Comparison of ENCODE assay signal across 5 cellular contexts in genomic region chr5:34030585-34030984, GRCh38. TPM values are rescaled to one million over a fixed set of nuclear protein-coding genes. Genes with fewer than 3 reads are reported as not detected.
"Had no signal": no experiment of that assay in that cellular context is flagged by ENCODE, and none has a peak within 500 bp of the region (broad histone marks: within the 10 kb centered on the region; RNA-seq: fewer than 3 reads in every experiment).

No MANE protein-coding gene starts in this region.

RNA-seq across cellular contexts. Expression of gene SLC45A2, which starts 46.1 kb away (rescaled TPM):
- total RNA-seq: M059J, PC-3, Peyer's patch, Right ventricle myocardium superior, SJSA1 had no signal
